ENCODE assay signal across 1 cellular context in the genomic region with DNA sequence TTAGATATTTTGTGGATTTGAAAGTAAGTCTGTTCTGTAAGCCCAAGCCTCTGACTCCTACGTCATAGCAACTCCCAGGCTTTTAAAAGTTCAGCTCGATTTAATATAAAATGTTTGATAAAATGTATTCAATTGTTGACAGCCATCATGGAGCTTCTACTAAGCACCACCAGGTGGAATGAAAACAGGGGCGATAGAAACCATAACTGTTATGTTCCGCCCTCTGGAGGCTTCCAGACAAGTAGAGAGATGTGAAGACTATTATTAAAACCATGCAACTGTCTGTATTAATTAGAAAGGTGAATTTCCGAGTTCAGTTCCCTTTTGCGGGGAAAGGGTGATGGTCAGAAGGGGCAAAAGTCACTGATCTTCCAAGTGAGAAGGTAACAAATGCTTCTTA.
TF ChIP-seq lines count a peak whose summit lies in the region.

No MANE protein-coding gene starts in this region.

TF ChIP-seq in K562, 482 proteins besides CTCF, POLR2A, EP300 and RAD21 (continued from another document):
- no peak for TF ChIP-seq TEAD4 (IDR thresholded peaks at IDR 0.05; ENCODE audit: low read length)
- TF ChIP-seq TEAD4 (CRISPR knock-in tag; IDR thresholded peaks at IDR 0.05; ENCODE audit: borderline replicate concordance): no peak
